In the genomic region with DNA sequence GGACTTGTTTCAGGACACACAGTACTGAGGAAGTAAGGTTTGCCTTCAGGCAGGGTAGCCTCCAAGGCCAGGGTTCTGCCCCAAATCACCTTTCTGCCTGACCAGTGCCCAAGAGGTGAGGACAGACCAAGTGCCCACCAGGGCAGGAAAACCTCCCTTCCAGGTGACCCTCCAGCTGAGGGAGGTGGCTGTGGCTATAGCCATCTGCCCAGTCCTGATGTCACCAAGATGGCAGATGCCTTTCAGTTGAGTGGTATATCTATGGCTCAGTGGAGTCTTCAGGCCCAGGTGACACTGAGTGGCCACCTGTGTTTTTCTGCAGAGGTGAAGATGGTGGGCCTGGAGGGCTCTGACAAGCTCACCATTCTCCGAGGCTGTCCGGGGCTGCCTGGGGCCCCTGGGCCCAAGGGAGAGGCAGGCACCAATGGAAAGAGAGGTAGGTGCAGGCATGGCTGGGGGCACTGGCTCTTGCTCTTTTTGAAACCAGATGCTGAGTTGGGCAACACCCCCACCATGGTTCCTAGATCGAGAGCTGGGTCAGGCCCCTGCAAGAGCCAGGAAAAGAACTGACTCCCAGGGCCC, we compare ENCODE assay signal across 2 cellular contexts.
TF ChIP-seq lines count a peak whose summit lies in the region.

No MANE protein-coding gene starts in this region.

TF ChIP-seq in liver, 16 proteins besides CTCF, POLR2A, EP300 and RAD21:
- TF ChIP-seq, protein P1, sequence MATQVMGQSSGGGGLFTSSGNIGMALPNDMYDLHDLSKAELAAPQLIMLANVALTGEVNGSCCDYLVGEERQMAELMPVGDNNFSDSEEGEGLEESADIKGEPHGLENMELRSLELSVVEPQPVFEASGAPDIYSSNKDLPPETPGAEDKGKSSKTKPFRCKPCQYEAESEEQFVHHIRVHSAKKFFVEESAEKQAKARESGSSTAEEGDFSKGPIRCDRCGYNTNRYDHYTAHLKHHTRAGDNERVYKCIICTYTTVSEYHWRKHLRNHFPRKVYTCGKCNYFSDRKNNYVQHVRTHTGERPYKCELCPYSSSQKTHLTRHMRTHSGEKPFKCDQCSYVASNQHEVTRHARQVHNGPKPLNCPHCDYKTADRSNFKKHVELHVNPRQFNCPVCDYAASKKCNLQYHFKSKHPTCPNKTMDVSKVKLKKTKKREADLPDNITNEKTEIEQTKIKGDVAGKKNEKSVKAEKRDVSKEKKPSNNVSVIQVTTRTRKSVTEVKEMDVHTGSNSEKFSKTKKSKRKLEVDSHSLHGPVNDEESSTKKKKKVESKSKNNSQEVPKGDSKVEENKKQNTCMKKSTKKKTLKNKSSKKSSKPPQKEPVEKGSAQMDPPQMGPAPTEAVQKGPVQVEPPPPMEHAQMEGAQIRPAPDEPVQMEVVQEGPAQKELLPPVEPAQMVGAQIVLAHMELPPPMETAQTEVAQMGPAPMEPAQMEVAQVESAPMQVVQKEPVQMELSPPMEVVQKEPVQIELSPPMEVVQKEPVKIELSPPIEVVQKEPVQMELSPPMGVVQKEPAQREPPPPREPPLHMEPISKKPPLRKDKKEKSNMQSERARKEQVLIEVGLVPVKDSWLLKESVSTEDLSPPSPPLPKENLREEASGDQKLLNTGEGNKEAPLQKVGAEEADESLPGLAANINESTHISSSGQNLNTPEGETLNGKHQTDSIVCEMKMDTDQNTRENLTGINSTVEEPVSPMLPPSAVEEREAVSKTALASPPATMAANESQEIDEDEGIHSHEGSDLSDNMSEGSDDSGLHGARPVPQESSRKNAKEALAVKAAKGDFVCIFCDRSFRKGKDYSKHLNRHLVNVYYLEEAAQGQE (IDR thresholded peaks at IDR 0.05): no peak

TF ChIP-seq in HepG2, 621 proteins besides CTCF, POLR2A, EP300 and RAD21:
- no peak for TF ChIP-seq XRCC5 (optimal IDR thresholded peaks at IDR 0.05; ENCODE audit: low read length)
- TF ChIP-seq NFYB (CRISPR knock-in tag; IDR thresholded peaks at IDR 0.05): no peak
- TF ChIP-seq NCOA5 (CRISPR knock-in tag; IDR thresholded peaks at IDR 0.05): no peak
- TF ChIP-seq MED13 (CRISPR knock-in tag; IDR thresholded peaks at IDR 0.05): no peak
- TF ChIP-seq ZFY (CRISPR knock-in tag; IDR thresholded peaks at IDR 0.05): no peak
- no peak for TF ChIP-seq KDM5B (CRISPR knock-in tag; IDR thresholded peaks at IDR 0.05; ENCODE audit: borderline replicate concordance)
- TF ChIP-seq, protein P2, sequence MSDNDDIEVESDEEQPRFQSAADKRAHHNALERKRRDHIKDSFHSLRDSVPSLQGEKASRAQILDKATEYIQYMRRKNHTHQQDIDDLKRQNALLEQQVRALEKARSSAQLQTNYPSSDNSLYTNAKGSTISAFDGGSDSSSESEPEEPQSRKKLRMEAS (IDR thresholded peaks at IDR 0.05): no peak
- TF ChIP-seq ZNF607 (CRISPR knock-in tag; IDR thresholded peaks at IDR 0.05; ENCODE audit: borderline replicate concordance): no peak
- no peak for TF ChIP-seq ZNF746 (CRISPR knock-in tag; IDR thresholded peaks at IDR 0.05)
- TF ChIP-seq, protein P3, sequence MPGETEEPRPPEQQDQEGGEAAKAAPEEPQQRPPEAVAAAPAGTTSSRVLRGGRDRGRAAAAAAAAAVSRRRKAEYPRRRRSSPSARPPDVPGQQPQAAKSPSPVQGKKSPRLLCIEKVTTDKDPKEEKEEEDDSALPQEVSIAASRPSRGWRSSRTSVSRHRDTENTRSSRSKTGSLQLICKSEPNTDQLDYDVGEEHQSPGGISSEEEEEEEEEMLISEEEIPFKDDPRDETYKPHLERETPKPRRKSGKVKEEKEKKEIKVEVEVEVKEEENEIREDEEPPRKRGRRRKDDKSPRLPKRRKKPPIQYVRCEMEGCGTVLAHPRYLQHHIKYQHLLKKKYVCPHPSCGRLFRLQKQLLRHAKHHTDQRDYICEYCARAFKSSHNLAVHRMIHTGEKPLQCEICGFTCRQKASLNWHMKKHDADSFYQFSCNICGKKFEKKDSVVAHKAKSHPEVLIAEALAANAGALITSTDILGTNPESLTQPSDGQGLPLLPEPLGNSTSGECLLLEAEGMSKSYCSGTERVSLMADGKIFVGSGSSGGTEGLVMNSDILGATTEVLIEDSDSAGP (CRISPR knock-in tag; IDR thresholded peaks at IDR 0.05; ENCODE audit: borderline replicate concordance): no peak
- no peak for TF ChIP-seq RELA (CRISPR knock-in tag; IDR thresholded peaks at IDR 0.05)
- TF ChIP-seq, protein P4, sequence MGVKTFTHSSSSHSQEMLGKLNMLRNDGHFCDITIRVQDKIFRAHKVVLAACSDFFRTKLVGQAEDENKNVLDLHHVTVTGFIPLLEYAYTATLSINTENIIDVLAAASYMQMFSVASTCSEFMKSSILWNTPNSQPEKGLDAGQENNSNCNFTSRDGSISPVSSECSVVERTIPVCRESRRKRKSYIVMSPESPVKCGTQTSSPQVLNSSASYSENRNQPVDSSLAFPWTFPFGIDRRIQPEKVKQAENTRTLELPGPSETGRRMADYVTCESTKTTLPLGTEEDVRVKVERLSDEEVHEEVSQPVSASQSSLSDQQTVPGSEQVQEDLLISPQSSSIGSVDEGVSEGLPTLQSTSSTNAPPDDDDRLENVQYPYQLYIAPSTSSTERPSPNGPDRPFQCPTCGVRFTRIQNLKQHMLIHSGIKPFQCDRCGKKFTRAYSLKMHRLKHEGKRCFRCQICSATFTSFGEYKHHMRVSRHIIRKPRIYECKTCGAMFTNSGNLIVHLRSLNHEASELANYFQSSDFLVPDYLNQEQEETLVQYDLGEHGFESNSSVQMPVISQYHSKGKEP (CRISPR knock-in tag; IDR thresholded peaks at IDR 0.05): no peak
- no peak for TF ChIP-seq CBFB (CRISPR knock-in tag; IDR thresholded peaks at IDR 0.05)
- TF ChIP-seq MAF1 (CRISPR knock-in tag; IDR thresholded peaks at IDR 0.05; ENCODE audit: borderline replicate concordance): no peak
